In the genomic region with DNA sequence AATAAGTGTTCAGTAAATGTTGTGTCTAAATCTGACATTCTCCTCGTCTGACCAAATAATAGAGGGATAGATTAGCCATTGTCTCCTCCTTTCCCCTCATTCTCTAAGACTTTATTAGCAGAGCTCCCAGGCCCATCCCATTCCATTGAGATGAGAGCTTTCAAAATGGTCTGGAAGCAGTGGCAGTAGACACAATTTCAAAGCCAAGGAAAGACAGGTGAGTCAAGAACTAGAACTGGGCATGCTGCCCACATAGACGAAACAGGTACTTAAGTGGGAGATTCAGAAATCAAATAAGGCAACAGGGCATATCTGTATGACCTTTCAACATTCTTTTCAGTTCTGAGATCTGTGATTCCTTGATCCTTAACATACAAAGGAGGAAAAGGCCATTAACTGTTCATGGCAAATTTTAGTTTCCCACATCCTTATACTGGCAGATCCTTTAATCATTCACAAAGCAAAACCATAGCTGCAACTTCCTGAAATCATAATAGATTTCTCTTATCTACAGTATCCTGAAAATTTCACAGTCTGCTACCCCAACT, we compare ENCODE assay signal across 17 cellular contexts.
"Had no signal": no experiment of that assay in that cellular context is flagged by ENCODE, and none has a peak within 500 bp of the region (broad histone marks: within the 10 kb centered on the region; RNA-seq: fewer than 3 reads in every experiment).

No MANE protein-coding gene starts in this region.

- H3K4me1 Mint-ChIP-seq: endodermal cell; stimulated activated naive B cell treated with anti-CD40 and anti-IgM and Interleukin-4, amounts not matched to agents 10 μg/mL and 1 μg/mL and 100 μg/mL, for 72 hours; stimulated activated naive CD8-positive, alpha-beta T cell treated with anti-CD3 and anti-CD28 coated beads, Interleukin-15, amount 100 ng/mL, for 72 hours had no signal

- H3K36me3 ChIP-seq: heart left ventricle, left ventricle myocardium inferior, right atrium auricular region, sigmoid colon, transverse colon had no signal

- H3K27ac ChIP-seq: coronary artery, heart left ventricle, left ventricle myocardium inferior, right atrium auricular region, sigmoid colon, skin epidermis, testis, transverse colon had no signal

- DNase-seq: effector CD4-positive, alpha-beta T cell; endodermal cell; heart left ventricle; hippocampal formation; left ventricle myocardium inferior; naive thymus-derived CD4-positive, alpha-beta T cell; nephron progenitor cell; sigmoid colon; stimulated activated CD4-positive, alpha-beta T cell treated with anti-CD3 and anti-CD28 coated beads, Interleukin-2, amount 100 ng/mL, for 24 hours; stimulated activated CD4-positive, alpha-beta T cell treated with anti-CD3 and anti-CD28 coated beads, Interleukin-4, amount 100 ng/mL, for 4 hours; stimulated activated naive B cell treated with anti-CD40 and anti-IgM and Interleukin-4, amounts not matched to agents 10 μg/mL and 1 μg/mL and 100 μg/mL, for 72 hours; stimulated activated naive CD8-positive, alpha-beta T cell treated with anti-CD3 and anti-CD28 coated beads, Interleukin-15, amount 100 ng/mL, for 72 hours; testis; transverse colon had no signal

- H3K9me3 Mint-ChIP-seq: endodermal cell; nephron progenitor cell; stimulated activated naive B cell treated with anti-CD40 and anti-IgM and Interleukin-4, amounts not matched to agents 10 μg/mL and 1 μg/mL and 100 μg/mL, for 72 hours; stimulated activated naive CD8-positive, alpha-beta T cell treated with anti-CD3 and anti-CD28 coated beads, Interleukin-15, amount 100 ng/mL, for 72 hours had no signal

- H3K27me3 ChIP-seq: heart left ventricle, right atrium auricular region, sigmoid colon, testis, transverse colon had no signal

- H3K4me3 ChIP-seq: coronary artery, heart left ventricle, left ventricle myocardium inferior, right atrium auricular region, sigmoid colon, skin epidermis, testis, transverse colon had no signal

- H3K36me3 Mint-ChIP-seq: naive thymus-derived CD4-positive, alpha-beta T cell; stimulated activated naive B cell treated with anti-CD40 and anti-IgM and Interleukin-4, amounts not matched to agents 10 μg/mL and 1 μg/mL and 100 μg/mL, for 72 hours had no signal

- ATAC-seq: heart left ventricle; naive thymus-derived CD4-positive, alpha-beta T cell; stimulated activated naive B cell treated with anti-CD40 and anti-IgM and Interleukin-4, amounts not matched to agents 10 μg/mL and 1 μg/mL and 100 μg/mL, for 72 hours; stimulated activated naive CD8-positive, alpha-beta T cell treated with anti-CD3 and anti-CD28 coated beads, Interleukin-15, amount 100 ng/mL, for 72 hours had no signal

- H3K9me3 ChIP-seq: heart left ventricle, left ventricle myocardium inferior, right atrium auricular region, sigmoid colon, testis, transverse colon had no signal

- H3K27ac Mint-ChIP-seq: endodermal cell; naive thymus-derived CD4-positive, alpha-beta T cell; nephron progenitor cell; stimulated activated naive B cell treated with anti-CD40 and anti-IgM and Interleukin-4, amounts not matched to agents 10 μg/mL and 1 μg/mL and 100 μg/mL, for 72 hours; stimulated activated naive CD8-positive, alpha-beta T cell treated with anti-CD3 and anti-CD28 coated beads, Interleukin-15, amount 100 ng/mL, for 72 hours had no signal

- H3K4me1 ChIP-seq: heart left ventricle, left ventricle myocardium inferior, right atrium auricular region, sigmoid colon, testis, transverse colon had no signal

- H3K27me3 Mint-ChIP-seq: stimulated activated naive B cell treated with anti-CD40 and anti-IgM and Interleukin-4, amounts not matched to agents 10 μg/mL and 1 μg/mL and 100 μg/mL, for 72 hours; stimulated activated naive CD8-positive, alpha-beta T cell treated with anti-CD3 and anti-CD28 coated beads, Interleukin-15, amount 100 ng/mL, for 72 hours had no signal

- H3K4me3 Mint-ChIP-seq: endodermal cell; naive thymus-derived CD4-positive, alpha-beta T cell; nephron progenitor cell; stimulated activated naive B cell treated with anti-CD40 and anti-IgM and Interleukin-4, amounts not matched to agents 10 μg/mL and 1 μg/mL and 100 μg/mL, for 72 hours; stimulated activated naive CD8-positive, alpha-beta T cell treated with anti-CD3 and anti-CD28 coated beads, Interleukin-15, amount 100 ng/mL, for 72 hours had no signal
